In the genomic region with DNA sequence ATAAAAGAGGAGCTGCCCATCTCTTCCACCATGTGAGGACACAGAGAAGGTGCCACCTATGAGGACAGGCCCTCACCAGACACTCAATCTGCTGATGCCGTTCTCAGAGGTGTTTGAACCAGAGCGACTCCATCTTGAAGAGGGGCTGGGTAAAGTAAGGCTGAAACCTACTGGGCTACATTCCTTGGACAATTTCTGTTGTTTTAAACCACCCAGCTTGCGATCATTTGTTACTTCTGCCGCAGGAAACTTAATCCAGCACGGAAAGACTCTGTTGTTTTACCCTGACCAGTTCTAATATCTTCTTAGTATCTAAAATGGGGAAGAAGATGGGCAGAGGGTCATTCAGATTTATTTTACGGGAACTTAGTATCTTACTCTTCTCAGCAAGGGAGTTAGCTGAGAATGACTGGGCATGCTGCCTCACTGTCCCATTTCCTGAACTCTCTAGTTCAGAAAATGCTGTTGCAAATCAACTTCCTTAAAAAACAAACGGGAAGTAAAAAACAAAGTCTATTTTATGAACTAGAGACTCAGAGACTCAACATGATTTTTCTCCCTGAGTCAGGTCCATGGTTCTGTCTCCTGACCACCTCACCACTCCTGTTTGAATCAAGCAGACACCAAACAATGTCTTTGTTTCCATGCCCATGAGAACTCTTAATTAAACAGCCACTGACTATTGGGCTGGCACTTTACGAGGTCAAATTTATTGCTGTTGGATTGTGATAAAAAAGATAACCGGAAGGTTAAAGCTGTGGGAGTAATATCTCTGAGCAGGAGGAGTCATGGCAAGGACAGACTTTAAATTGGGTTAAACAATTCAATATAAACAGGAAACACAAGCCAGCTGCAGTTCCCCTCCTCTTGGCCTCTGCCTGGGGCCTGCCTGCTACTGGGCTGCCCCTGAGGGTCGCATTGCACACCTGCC, we compare ENCODE assay signal across 8 cellular contexts. TPM values are rescaled to one million over a fixed set of nuclear protein-coding genes. Genes with fewer than 3 reads are reported as not detected.
DNase-seq lines count a peak whose midpoint lies in the region; ATAC-seq and TF ChIP-seq lines count a peak whose summit lies in the region.

No MANE protein-coding gene starts in this region.

- H3K4me1 Mint-ChIP-seq in effector memory CD8-positive, alpha-beta T cell (ENCODE audit: low read depth in 2 of 2) = peaks cover 18 to 20% of the 10 kb centered on the region in 2 donors
- peaks cover 10% of the 10 kb centered on the region for H3K4me1 Mint-ChIP-seq in progenitor cell of endocrine pancreas (ENCODE audit: low read depth)

- ATAC-seq in effector memory CD8-positive, alpha-beta T cell (replicated peaks) = peak; percentile 22
- ATAC-seq in HG02588 (IDR thresholded peaks at IDR 0.05; ENCODE audit: unreplicated experiment) (no peak), GM21447 (IDR thresholded peaks at IDR 0.05; ENCODE audit: unreplicated experiment) (no peak)

- H3K9me3 ChIP-seq in DOHH2 (ENCODE audit: control insufficient read depth, insufficient read depth, low read length) (no peaks in the 10 kb centered on the region), ovary (no peaks in the 10 kb centered on the region)

- no peak for TF ChIP-seq EP300 in ovary (IDR thresholded peaks at IDR 0.05)

- no peaks in the 10 kb centered on the region for H3K9me3 Mint-ChIP-seq in effector memory CD8-positive, alpha-beta T cell
- no peaks in the 10 kb centered on the region for H3K9me3 Mint-ChIP-seq in progenitor cell of endocrine pancreas (ENCODE audit: low read depth)

- no peak for TF ChIP-seq CTCF in DOHH2 (IDR thresholded peaks at IDR 0.05; ENCODE audit: low read depth, low read length, poor library complexity, severe bottlenecking)
- no peak for TF ChIP-seq CTCF in progenitor cell of endocrine pancreas (IDR thresholded peaks at IDR 0.05; ENCODE audit: unreplicated experiment)
- no peak for TF ChIP-seq CTCF in ovary (IDR thresholded peaks at IDR 0.05)

- WGBS in ovary, 3 donors = 30 to 56% (median 31%) methylated on average over 10 of the region's 10 CpGs

- DNase-seq in NOMO-1 treated with dmso at 0.1 percent for 144 hours (lab: John Stamatoyannopoulos, UW; ENCODE audit: unreplicated experiment) (peak; percentile 88), progenitor cell of endocrine pancreas (ENCODE audit: low spot score, unreplicated experiment) (no peak), ovary (no peak)
- DNase-seq in effector memory CD8-positive, alpha-beta T cell = no peak
- no peak for DNase-seq in activated CD8-positive, alpha-beta memory T cell treated with anti-CD3 and anti-CD28 coated beads, Interleukin-2, amount 50 U/mL, for 48 hours

- peak overlapping the region in 1 of 2 donors; percentile 73 for H3K27ac Mint-ChIP-seq in effector memory CD8-positive, alpha-beta T cell
- H3K27ac Mint-ChIP-seq in progenitor cell of endocrine pancreas = peak overlapping the region; percentile 27

- no peaks in the 10 kb centered on the region for H4K20me1 ChIP-seq in DOHH2 (ENCODE audit: control insufficient read depth, insufficient read depth, low read depth, low read length)

- peaks cover 11% of the 10 kb centered on the region for H3K36me3 Mint-ChIP-seq in effector memory CD8-positive, alpha-beta T cell (ENCODE audit: insufficient read depth)
- H3K36me3 Mint-ChIP-seq in progenitor cell of endocrine pancreas (ENCODE audit: insufficient read depth) = peaks cover 2% of the 10 kb centered on the region

- H3K36me3 ChIP-seq in DOHH2 (ENCODE audit: control insufficient read depth, low read length) = peaks cover 18% of the 10 kb centered on the region
- H3K36me3 ChIP-seq in ovary = no peaks in the 10 kb centered on the region

- TF ChIP-seq POLR2A in ovary (IDR thresholded peaks at IDR 0.05) = no peak

- H3K9me2 ChIP-seq in DOHH2 (replicated peaks; ENCODE audit: control insufficient read depth, low read length) = no peaks in the 10 kb centered on the region

- peaks cover 5% of the 10 kb centered on the region for H3K79me2 ChIP-seq in DOHH2 (ENCODE audit: control insufficient read depth, low read length)

- H3K4me3 Mint-ChIP-seq in effector memory CD8-positive, alpha-beta T cell = peak overlapping the region in 1 of 2 donors; percentile 19
- no peak overlapping the region for H3K4me3 Mint-ChIP-seq in progenitor cell of endocrine pancreas (ENCODE audit: low read depth)

- H3F3A ChIP-seq in DOHH2 (ENCODE audit: control insufficient read depth, insufficient read depth) = peaks cover 49% of the 10 kb centered on the region

- H3K4me1 ChIP-seq in DOHH2 (ENCODE audit: control insufficient read depth, low read length) (peaks cover 99% of the 10 kb centered on the region), ovary (ENCODE audit: insufficient read depth) (peaks cover 4% of the 10 kb centered on the region)

- H3K4me3 ChIP-seq in DOHH2 (ENCODE audit: low read length) (peak overlapping the region; percentile 53), ovary (no peak overlapping the region)

- H3K27me3 ChIP-seq in DOHH2 (ENCODE audit: control insufficient read depth, low read length) (no peaks in the 10 kb centered on the region), ovary (no peaks in the 10 kb centered on the region)

- H3K27ac ChIP-seq in DOHH2 (ENCODE audit: low read depth, low read length) (peak overlapping the region; percentile 97), ovary (no peak overlapping the region)

- H3K27me3 Mint-ChIP-seq in effector memory CD8-positive, alpha-beta T cell = no peaks in the 10 kb centered on the region
- no peaks in the 10 kb centered on the region for H3K27me3 Mint-ChIP-seq in progenitor cell of endocrine pancreas

- H3K4me2 ChIP-seq in DOHH2 (ENCODE audit: low read length) = peak overlapping the region; percentile 84

- intact Hi-C loops in ovary (cut with DNase I) = no loop called here

RNA-seq across cellular contexts. Expression of a gene that starts 23.8 kb away (rescaled TPM):
- 18.3 and 19.6 TPM in 2 replicates for total RNA-seq in progenitor cell of endocrine pancreas
- total RNA-seq in ovary = 10 to 100 TPM; 20.6 to 47.9 (median 35.1) TPM
- polyA plus RNA-seq in ovary = 10 to 100 TPM; 26.4 to 31.2 TPM

RNA-seq across cellular contexts. Expression of a gene that starts 34.8 kb away (rescaled TPM):
- total RNA-seq in progenitor cell of endocrine pancreas (7.7 and 8.7 TPM in 2 replicates), ovary (10 to 100 TPM; 18.1 to 25.5 (median 23.8) TPM)
- 10 to 100 TPM; 31.5 to 31.7 TPM for polyA plus RNA-seq in ovary
